In the genomic region with DNA sequence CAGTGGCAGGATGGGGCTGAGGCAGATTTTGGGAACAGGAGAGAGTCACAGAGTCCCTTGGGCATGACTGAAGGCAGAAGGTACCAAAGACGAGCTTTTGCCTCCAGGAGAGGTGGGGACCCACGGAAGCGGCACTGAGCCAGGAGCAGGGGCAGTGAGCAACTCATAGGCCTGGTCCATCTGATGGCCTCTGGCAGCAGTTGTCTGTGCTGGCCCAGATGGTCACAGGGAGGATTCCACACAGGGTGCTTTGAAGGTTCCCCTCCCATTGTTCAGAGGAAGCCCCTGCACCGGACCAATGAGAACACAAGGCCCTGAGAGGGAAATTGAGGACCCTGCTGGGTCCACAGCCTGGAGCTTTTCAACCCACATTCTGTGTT, we compare ENCODE assay signal across 29 cellular contexts.
"Had no signal": no experiment of that assay in that cellular context is flagged by ENCODE, and none has a peak within 500 bp of the region (broad histone marks: within the 10 kb centered on the region; RNA-seq: fewer than 3 reads in every experiment).

No MANE protein-coding gene starts in this region.

- H3K9me3 ChIP-seq: ascending aorta, breast epithelium, colonic mucosa, esophagus squamous epithelium had no signal

- DNase-seq: activated B cell treated with CpG ODN at 0.5 μM for 24 hours; activated CD4-positive, alpha-beta memory T cell treated with anti-CD3 and anti-CD28 coated beads for 36 hours; activated CD8-positive, alpha-beta memory T cell treated with anti-CD3 and anti-CD28 coated beads, Interleukin-2, amount 10 ng/mL, durations not matched to agents 7 days and 5 days; activated CD8-positive, alpha-beta memory T cell treated with anti-CD3 and anti-CD28 coated beads, Interleukin-2, amount 50 U/mL, for 4 hours; activated CD8-positive, alpha-beta T cell treated with anti-CD3 and anti-CD28 coated beads, Interleukin-2, amount 10 ng/mL, durations not matched to agents 7 days and 5 days; activated gamma-delta T cell; activated naive CD4-positive, alpha-beta T cell; activated naive CD4-positive, alpha-beta T cell treated with anti-CD3 and anti-CD28 coated beads, Interleukin-2, amount 10 ng/mL, durations not matched to agents 7 days and 5 days; activated naive CD8-positive, alpha-beta T cell treated with anti-CD3 and anti-CD28 coated beads, Interleukin-2, amount 10 ng/mL, durations not matched to agents 7 days and 5 days; activated T-cell treated with anti-CD3 and anti-CD28 coated beads, Interleukin-2, amount 50 U/mL, for 1 hour; central memory CD4-positive, alpha-beta T cell; cerebellar nuclear complex; colonic mucosa; effector CD8-positive, alpha-beta T cell; esophagus squamous epithelium; T-helper 1 cell; T-helper 17 cell; T1000; WERI-Rb-1 had no signal

- H3K27ac Mint-ChIP-seq: activated B cell treated with CpG ODN at 0.5 μM for 24 hours; activated CD4-positive, alpha-beta memory T cell treated with anti-CD3 and anti-CD28 coated beads for 36 hours; activated CD4-positive, alpha-beta T cell treated with anti-CD3 and anti-CD28 coated beads, Interleukin-2, amount 10 ng/mL, durations not matched to agents 24 days and 14 days; activated CD8-positive, alpha-beta memory T cell treated with anti-CD3 and anti-CD28 coated beads, Interleukin-2, amount 10 ng/mL, durations not matched to agents 7 days and 5 days; activated CD8-positive, alpha-beta T cell treated with anti-CD3 and anti-CD28 coated beads, Interleukin-2, amount 10 ng/mL, durations not matched to agents 7 days and 5 days; activated naive CD4-positive, alpha-beta T cell treated with anti-CD3 and anti-CD28 coated beads, Interleukin-2, amount 10 ng/mL, durations not matched to agents 7 days and 5 days; activated naive CD4-positive, alpha-beta T cell treated with anti-CD3 and anti-CD28 coated beads, Interleukin-2, amount 50 U/mL, for 72 hours; activated naive CD8-positive, alpha-beta T cell treated with anti-CD3 and anti-CD28 coated beads, Interleukin-2, amount 10 ng/mL, durations not matched to agents 7 days and 5 days; activated T-helper 17 cell treated with anti-CD3 and anti-CD28 coated beads, Interleukin-2, amount 50 U/mL, for 72 hours; T-helper 17 cell; T-helper 2 cell treated with Interferon-gamma antibody and Interleukin-4, amounts not matched to agents 5 μg/mL and 100 μg/mL, for 36 hours had no signal

- H3K27ac ChIP-seq: breast epithelium, cardiac muscle cell, colonic mucosa, epithelial cell of prostate, esophagus squamous epithelium, WERI-Rb-1 had no signal

- H3K27me3 ChIP-seq: ascending aorta, breast epithelium, cardiac muscle cell, colonic mucosa had no signal

- H3K4me3 Mint-ChIP-seq: activated B cell treated with CpG ODN at 0.5 μM for 24 hours; activated CD4-positive, alpha-beta memory T cell treated with anti-CD3 and anti-CD28 coated beads for 36 hours; activated CD4-positive, alpha-beta T cell treated with anti-CD3 and anti-CD28 coated beads, Interleukin-2, amount 10 ng/mL, durations not matched to agents 24 days and 14 days; activated CD8-positive, alpha-beta memory T cell treated with anti-CD3 and anti-CD28 coated beads, Interleukin-2, amount 10 ng/mL, durations not matched to agents 7 days and 5 days; activated CD8-positive, alpha-beta T cell treated with anti-CD3 and anti-CD28 coated beads, Interleukin-2, amount 10 ng/mL, durations not matched to agents 7 days and 5 days; activated naive CD4-positive, alpha-beta T cell treated with anti-CD3 and anti-CD28 coated beads, Interleukin-2, amount 10 ng/mL, durations not matched to agents 7 days and 5 days; activated naive CD8-positive, alpha-beta T cell treated with anti-CD3 and anti-CD28 coated beads, Interleukin-2, amount 10 ng/mL, durations not matched to agents 7 days and 5 days; activated T-helper 17 cell treated with anti-CD3 and anti-CD28 coated beads, Interleukin-2, amount 50 U/mL, for 72 hours; brain; T-helper 17 cell; T-helper 2 cell treated with Interferon-gamma antibody and Interleukin-4, amounts not matched to agents 5 μg/mL and 100 μg/mL, for 36 hours had no signal

- H3K36me3 Mint-ChIP-seq: activated CD4-positive, alpha-beta memory T cell treated with anti-CD3 and anti-CD28 coated beads for 36 hours; activated CD8-positive, alpha-beta memory T cell treated with anti-CD3 and anti-CD28 coated beads, Interleukin-2, amount 10 ng/mL, durations not matched to agents 7 days and 5 days; activated naive CD4-positive, alpha-beta T cell treated with anti-CD3 and anti-CD28 coated beads, Interleukin-2, amount 10 ng/mL, durations not matched to agents 7 days and 5 days; activated naive CD4-positive, alpha-beta T cell treated with anti-CD3 and anti-CD28 coated beads, Interleukin-2, amount 50 U/mL, for 72 hours; activated naive CD8-positive, alpha-beta T cell treated with anti-CD3 and anti-CD28 coated beads, Interleukin-2, amount 10 ng/mL, durations not matched to agents 7 days and 5 days; brain had no signal

- ATAC-seq: activated CD4-positive, CD25-positive, alpha-beta regulatory T cell treated with anti-CD3 and anti-CD28 coated beads, Interleukin-2, amount 50 U/mL, for 24 hours; activated CD8-positive, alpha-beta memory T cell treated with anti-CD3 and anti-CD28 coated beads, Interleukin-2, amount 10 ng/mL, durations not matched to agents 7 days and 5 days; activated CD8-positive, alpha-beta T cell treated with anti-CD3 and anti-CD28 coated beads, Interleukin-2, amount 10 ng/mL, durations not matched to agents 7 days and 5 days; activated naive CD4-positive, alpha-beta T cell treated with anti-CD3 and anti-CD28 coated beads, Interleukin-2, amount 50 U/mL, for 72 hours; activated T-helper 17 cell treated with anti-CD3 and anti-CD28 coated beads, Interleukin-2, amount 50 U/mL, for 72 hours; T-helper 17 cell had no signal

- H3K4me3 ChIP-seq: ascending aorta, breast epithelium, cardiac muscle cell, colonic mucosa, esophagus squamous epithelium had no signal

- H3K4me1 Mint-ChIP-seq: activated B cell treated with CpG ODN at 0.5 μM for 24 hours had no signal

- H3K36me3 ChIP-seq: ascending aorta, breast epithelium, cardiac muscle cell, colonic mucosa, esophagus squamous epithelium, WERI-Rb-1 had no signal

- H3K9me3 Mint-ChIP-seq: activated B cell treated with CpG ODN at 0.5 μM for 24 hours; activated CD4-positive, alpha-beta memory T cell treated with anti-CD3 and anti-CD28 coated beads for 36 hours; activated CD4-positive, alpha-beta T cell treated with anti-CD3 and anti-CD28 coated beads, Interleukin-2, amount 10 ng/mL, durations not matched to agents 24 days and 14 days; activated naive CD4-positive, alpha-beta T cell treated with anti-CD3 and anti-CD28 coated beads, Interleukin-2, amount 10 ng/mL, durations not matched to agents 7 days and 5 days; activated naive CD4-positive, alpha-beta T cell treated with anti-CD3 and anti-CD28 coated beads, Interleukin-2, amount 50 U/mL, for 72 hours; activated naive CD8-positive, alpha-beta T cell treated with anti-CD3 and anti-CD28 coated beads, Interleukin-2, amount 10 ng/mL, durations not matched to agents 7 days and 5 days; activated T-helper 17 cell treated with anti-CD3 and anti-CD28 coated beads, Interleukin-2, amount 50 U/mL, for 72 hours; T-helper 2 cell treated with Interferon-gamma antibody and Interleukin-4, amounts not matched to agents 5 μg/mL and 100 μg/mL, for 36 hours had no signal

- H3K4me1 ChIP-seq: colonic mucosa had no signal

- H3K27me3 Mint-ChIP-seq: activated CD4-positive, alpha-beta memory T cell treated with anti-CD3 and anti-CD28 coated beads for 36 hours; activated T-helper 17 cell treated with anti-CD3 and anti-CD28 coated beads, Interleukin-2, amount 50 U/mL, for 72 hours had no signal
